Comparison of ENCODE assay signal across 12 cellular contexts in the genomic region with DNA sequence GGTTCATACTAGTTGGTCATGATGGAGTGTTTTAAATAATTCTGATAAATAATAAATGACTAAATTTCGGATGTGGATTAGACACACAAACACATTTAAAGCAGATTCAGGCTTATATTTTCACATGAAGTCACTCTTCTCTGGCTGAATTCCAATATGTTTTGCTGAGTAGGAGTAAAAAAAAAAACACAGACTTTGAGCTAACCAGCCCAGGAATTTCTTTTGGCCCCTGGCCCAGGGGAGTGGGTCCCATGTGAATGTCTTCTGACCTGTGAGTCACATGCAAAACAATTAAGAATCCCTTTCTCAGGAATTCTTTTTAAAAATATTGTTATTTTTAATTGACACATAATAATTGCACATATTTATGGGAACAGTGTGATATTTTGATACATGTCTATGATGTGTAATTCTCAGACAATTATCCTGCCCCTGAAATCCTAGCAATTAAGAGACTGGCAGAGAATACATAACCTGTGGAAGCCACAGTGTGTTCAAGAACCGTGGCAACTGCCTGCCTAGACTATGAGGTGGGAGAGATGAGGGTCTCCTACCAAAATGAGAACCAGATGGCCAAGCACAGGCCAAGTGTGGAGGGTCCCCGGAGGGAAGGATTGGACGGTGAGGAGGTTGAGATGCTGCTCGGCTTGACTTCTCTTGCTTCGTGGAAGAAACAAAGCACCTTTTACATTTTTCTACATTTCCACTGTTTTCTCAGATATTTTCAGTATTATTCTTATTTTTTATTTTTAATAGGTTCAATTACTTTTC.
DNase-seq lines count a peak whose midpoint lies in the region; ATAC-seq and TF ChIP-seq lines count a peak whose summit lies in the region.
"Had no signal": no experiment of that assay in that cellular context is flagged by ENCODE, and none has a peak within 500 bp of the region (broad histone marks: within the 10 kb centered on the region; RNA-seq: fewer than 3 reads in every experiment).

No MANE protein-coding gene starts in this region.

- no peak overlapping the region for H3K4me3 ChIP-seq in brain microvascular endothelial cell (ENCODE audit: low read depth, low read length)
- H3K4me3 ChIP-seq in kidney epithelial cell (ENCODE audit: low read depth, low read length) = no peak overlapping the region

- ATAC-seq in esophagus mucosa (no peak), GM19035 (IDR thresholded peaks at IDR 0.05; ENCODE audit: unreplicated experiment) (no peak)

- in situ Hi-C loops in brain microvascular endothelial cell (cut with HindIII; ENCODE audit: low pct_ligation_motif_present, low sequenced_read_pairs) = no loop called here

- H3K36me3 ChIP-seq in brain microvascular endothelial cell (replicated peaks) (no peaks in the 10 kb centered on the region), kidney epithelial cell (ENCODE audit: control insufficient read depth, insufficient read depth, low read length) (no peaks in the 10 kb centered on the region)

- TF ChIP-seq CTCF in brain microvascular endothelial cell (IDR thresholded peaks at IDR 0.05; ENCODE audit: low read depth, low read length, missing control alignments) (no peak), kidney epithelial cell (IDR thresholded peaks at IDR 0.05; ENCODE audit: insufficient read depth, low read length, poor library complexity, severe bottlenecking) (no peak)

- DNase-seq in HT1080 (ENCODE audit: low read depth) (peak; percentile 51), brain microvascular endothelial cell (peak; percentile 90), kidney epithelial cell (ENCODE audit: low read depth) (peak; percentile 56), smooth muscle cell of the brain vasculature (ENCODE audit: low read depth, low spot score) (peak; percentile 77), NOMO-1 (lab: John Stamatoyannopoulos, UW; ENCODE audit: unreplicated experiment in 2 of 2) (no peak)
- DNase-seq: activated CD4-positive, alpha-beta T cell treated with anti-CD3 and anti-CD28 coated beads, Interleukin-2, amount 10 ng/mL, durations not matched to agents 24 days and 14 days; foreskin melanocyte; NCI-H2029 treated with DMSO at 0.1 percent for 48 hours; occipital lobe had no signal

- no peaks in the 10 kb centered on the region for H3K27me3 ChIP-seq in brain microvascular endothelial cell (replicated peaks)
- H3K27me3 ChIP-seq in kidney epithelial cell (ENCODE audit: control insufficient read depth, insufficient read depth, low read length) = no peaks in the 10 kb centered on the region

- H3K27ac ChIP-seq in brain microvascular endothelial cell = peak overlapping the region; percentile 89
- H3K27ac ChIP-seq: KMS-11 had no signal

Comparison
In these comparisons a context has a peak if more than half of its experiments do, and no peak if none do; other contexts are left out.
1. DNase-seq: peak in HT1080 (single experiment), brain microvascular endothelial cell (single experiment), kidney epithelial cell (single experiment) and smooth muscle cell of the brain vasculature (single experiment); none in NOMO-1 (0 of 2).